In genomic region chr15:68298882-68299381, GRCh38 we compare ENCODE assay signal across 1 cellular context.
TF ChIP-seq lines count a peak whose summit lies in the region.

No MANE protein-coding gene starts in this region.

TF ChIP-seq in GM12878, 131 proteins besides CTCF, POLR2A, EP300 and RAD21 (continued from another document and continues in another):
- TF ChIP-seq ATF3 (IDR thresholded peaks at IDR 0.05; ENCODE audit: borderline replicate concordance, extremely low read depth, low read depth, low read length) (no peak), KLF5 (IDR thresholded peaks at IDR 0.05; ENCODE audit: partially characterized antibody) (no peak), PAX8 (IDR thresholded peaks at IDR 0.05) (no peak), MYB (IDR thresholded peaks at IDR 0.05; ENCODE audit: borderline replicate concordance, low read depth, low read length) (no peak), NFIC (IDR thresholded peaks at IDR 0.05; ENCODE audit: low read depth, low read length) (peak; percentile 56; the same call in 1 of the 2 replicates), MXI1 (IDR thresholded peaks at IDR 0.05; ENCODE audit: low read depth, low read length) (peak; percentile 88), ZNF217 (IDR thresholded peaks at IDR 0.05) (no peak), ZNF687 (IDR thresholded peaks at IDR 0.05) (peak; percentile 66), NR2C2 (IDR thresholded peaks at IDR 0.05; ENCODE audit: borderline replicate concordance, control insufficient read depth, insufficient read length, low read depth) (no peak), RAD51 (IDR thresholded peaks at IDR 0.05) (0 out of 2 replicates have a peak, but pooled peaks have one; percentile 31), SMARCA5 (IDR thresholded peaks at IDR 0.05) (peak; percentile 61; the same call in 1 of the 2 replicates), IRF3 (IDR thresholded peaks at IDR 0.05) (no peak), E2F4 (IDR thresholded peaks at IDR 0.05; ENCODE audit: low read depth, low read length) (no peak), GABPA (IDR thresholded peaks at IDR 0.05; ENCODE audit: low read depth) (no peak), RELB (IDR thresholded peaks at IDR 0.05; ENCODE audit: low read depth) (peak; percentile 48; the same call in 1 of the 2 replicates), CHD4 (IDR thresholded peaks at IDR 0.05) (no peak), ZSCAN29 (IDR thresholded peaks at IDR 0.05) (no peak), BCL3 (IDR thresholded peaks at IDR 0.05; ENCODE audit: borderline replicate concordance, insufficient read depth, low read depth, low read length, poor library complexity, severe bottlenecking) (peak; percentile 20), HSF1 (IDR thresholded peaks at IDR 0.05; ENCODE audit: low read depth, low read length) (no peak), PML (IDR thresholded peaks at IDR 0.05; ENCODE audit: low read length) (no peak), PRDM15 (CRISPR knock-in tag; IDR thresholded peaks at IDR 0.05) (no peak), SP1 (IDR thresholded peaks at IDR 0.05; ENCODE audit: low read depth, low read length) (peak; percentile 26), PAX5 (IDR thresholded peaks at IDR 0.05; ENCODE audit: borderline replicate concordance, low read depth, low read length) (no peak), BCL11A (IDR thresholded peaks at IDR 0.05; ENCODE audit: low read depth, low read length) (no peak), E2F8 (IDR thresholded peaks at IDR 0.05; ENCODE audit: low read depth, partially characterized antibody) (no peak), CREM (IDR thresholded peaks at IDR 0.05; ENCODE audit: low read depth) (no peak), JUND (IDR thresholded peaks at IDR 0.05; ENCODE audit: low read depth, low read length) (no peak), HCFC1 (IDR thresholded peaks at IDR 0.05; ENCODE audit: low read length) (no peak), HDAC2 (IDR thresholded peaks at IDR 0.05) (no peak), SKIL (IDR thresholded peaks at IDR 0.05; ENCODE audit: low read depth, poor library complexity, severe bottlenecking) (peak; percentile 53)
